15 cellular contexts compared by ENCODE assay signal in the genomic region with DNA sequence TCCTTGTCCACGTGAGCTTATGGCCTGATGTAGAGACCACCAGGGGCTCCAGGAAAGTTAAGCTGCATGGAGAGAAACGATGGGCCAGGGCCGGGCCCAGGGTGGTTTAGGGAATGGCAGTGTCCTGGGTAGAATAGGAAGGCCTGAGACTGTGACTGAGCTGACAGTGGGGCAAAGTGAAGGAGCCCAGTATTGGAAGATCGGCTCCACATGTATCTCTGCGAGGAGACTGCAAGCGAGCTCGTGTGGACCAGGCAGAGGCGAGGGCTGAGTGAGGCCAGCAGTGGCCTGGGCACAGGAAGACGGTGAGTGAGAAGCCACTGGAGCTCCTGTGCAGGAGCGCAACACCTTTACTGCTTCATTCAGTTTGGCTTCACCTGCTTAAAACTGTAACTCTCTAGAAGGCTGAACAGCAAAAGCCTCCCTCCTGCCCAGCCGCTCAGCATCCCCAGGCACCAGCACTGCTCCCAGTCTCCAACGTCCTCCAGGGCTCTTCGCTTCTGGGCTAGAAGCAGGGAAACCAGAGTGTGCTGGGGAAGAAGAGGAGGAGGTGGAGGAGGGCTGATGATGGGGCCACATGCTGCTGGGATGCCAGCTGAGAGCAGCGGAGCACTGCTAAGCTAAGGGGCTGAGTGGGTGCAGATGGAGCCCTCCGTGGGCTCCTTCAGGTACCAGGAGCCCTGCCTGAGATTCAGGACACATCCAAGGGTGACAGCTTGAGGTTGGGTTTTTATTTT. TPM values are rescaled to one million over a fixed set of nuclear protein-coding genes. Genes with fewer than 3 reads are reported as not detected.
DNase-seq lines count a peak whose midpoint lies in the region; ATAC-seq and TF ChIP-seq lines count a peak whose summit lies in the region.
"Had no signal": no experiment of that assay in that cellular context is flagged by ENCODE, and none has a peak within 500 bp of the region (broad histone marks: within the 10 kb centered on the region; RNA-seq: fewer than 3 reads in every experiment).

No MANE protein-coding gene starts in this region.

- no peak overlapping the region for H3K4me3 Mint-ChIP-seq in CD4-positive, alpha-beta T cell
- H3K4me3 Mint-ChIP-seq in activated naive CD8-positive, alpha-beta T cell treated with anti-CD3 and anti-CD28 coated beads, Interleukin-2, amount 50 U/mL, for 24 hours = no peak overlapping the region
- H3K4me3 Mint-ChIP-seq in naive thymus-derived CD4-positive, alpha-beta T cell = no peak overlapping the region
- H3K4me3 Mint-ChIP-seq: activated naive CD4-positive, alpha-beta T cell treated with anti-CD3 and anti-CD28 coated beads, Interleukin-2, amount 10 ng/mL, durations not matched to agents 7 days and 5 days; T-helper 1 cell treated with Interleukin-12 subunit alpha and Interleukin-12 subunit beta and Interleukin-4 antibody, amounts not matched to agents 30 μg/mL and 1 μg/mL, for 36 hours had no signal

- POLR2A ChIA-PET in CD4-positive, alpha-beta T cell (lab: Charles Lee) = no interaction called here
- POLR2A ChIA-PET in naive thymus-derived CD4-positive, alpha-beta T cell (lab: Charles Lee) = no interaction called here

- TF ChIP-seq CTCF in CD4-positive, alpha-beta T cell (IDR thresholded peaks at IDR 0.05) = no peak
- TF ChIP-seq CTCF in GM20000 (IDR thresholded peaks at IDR 0.05; ENCODE audit: extremely low read depth, missing control alignments) (no peak), gastrocnemius medialis (IDR thresholded peaks at IDR 0.05 in 4 of 5, conservative IDR thresholded peaks at IDR 0.05 in 1 of 5) (no peak)

- H3K9me3 ChIP-seq in CD4-positive, alpha-beta T cell (ENCODE audit: control insufficient read depth, low read length) = no peaks in the 10 kb centered on the region
- no peaks in the 10 kb centered on the region for H3K9me3 ChIP-seq in naive thymus-derived CD4-positive, alpha-beta T cell (ENCODE audit: control insufficient read depth in 2 of 3, low read length in 3 of 3)
- no peaks in the 10 kb centered on the region for H3K9me3 ChIP-seq in gastrocnemius medialis

- CTCF ChIA-PET in CD4-positive, alpha-beta T cell (lab: Charles Lee) = no interaction called here
- CTCF ChIA-PET in naive thymus-derived CD4-positive, alpha-beta T cell (lab: Charles Lee) = no interaction called here

- in situ Hi-C loops in ACHN (cut with HindIII; ENCODE audit: low pct_ligation_motif_present, low pct_unique_long_range_greater_than_20kb, low sequenced_read_pairs) = no loop called here
- in situ Hi-C loops in gastrocnemius medialis (cut with MboI; ENCODE audit: low sequenced_read_pairs in 4 of 4) = no loop called here

- no peaks in the 10 kb centered on the region for H3K27me3 Mint-ChIP-seq in CD4-positive, alpha-beta T cell
- no peaks in the 10 kb centered on the region for H3K27me3 Mint-ChIP-seq in activated naive CD8-positive, alpha-beta T cell treated with anti-CD3 and anti-CD28 coated beads, Interleukin-2, amount 50 U/mL, for 24 hours
- no peaks in the 10 kb centered on the region for H3K27me3 Mint-ChIP-seq in naive thymus-derived CD4-positive, alpha-beta T cell
- H3K27me3 Mint-ChIP-seq: activated naive CD4-positive, alpha-beta T cell treated with anti-CD3 and anti-CD28 coated beads, Interleukin-2, amount 10 ng/mL, durations not matched to agents 7 days and 5 days had no signal

- no peaks in the 10 kb centered on the region for H3K4me1 Mint-ChIP-seq in CD4-positive, alpha-beta T cell (ENCODE audit: low read depth)
- H3K4me1 Mint-ChIP-seq in activated naive CD8-positive, alpha-beta T cell treated with anti-CD3 and anti-CD28 coated beads, Interleukin-2, amount 50 U/mL, for 24 hours = peaks cover 2% of the 10 kb centered on the region
- H3K4me1 Mint-ChIP-seq in naive thymus-derived CD4-positive, alpha-beta T cell = peaks cover 0 to 4% (median 0%) of the 10 kb centered on the region in 7 donors
- H3K4me1 Mint-ChIP-seq: activated naive CD4-positive, alpha-beta T cell treated with anti-CD3 and anti-CD28 coated beads, Interleukin-2, amount 10 ng/mL, durations not matched to agents 7 days and 5 days had no signal

- H3K27me3 ChIP-seq in CD4-positive, alpha-beta T cell (ENCODE audit: control insufficient read depth, insufficient read depth, low read length) = no peaks in the 10 kb centered on the region
- no peaks in the 10 kb centered on the region for H3K27me3 ChIP-seq in naive thymus-derived CD4-positive, alpha-beta T cell (ENCODE audit: control insufficient read depth in 2 of 2, insufficient read depth in 2 of 2, low read length in 2 of 2)
- no peaks in the 10 kb centered on the region for H3K27me3 ChIP-seq in gastrocnemius medialis

- H3K27ac Mint-ChIP-seq in CD4-positive, alpha-beta T cell = peak overlapping the region; percentile 18
- peak overlapping the region; percentile 35 for H3K27ac Mint-ChIP-seq in activated naive CD8-positive, alpha-beta T cell treated with anti-CD3 and anti-CD28 coated beads, Interleukin-2, amount 50 U/mL, for 24 hours
- H3K27ac Mint-ChIP-seq in naive thymus-derived CD4-positive, alpha-beta T cell = peak overlapping the region in 5 of 9 donors; percentile 9 to 80 (median 38)
- H3K27ac Mint-ChIP-seq: T-helper 1 cell treated with Interleukin-12 subunit alpha and Interleukin-12 subunit beta and Interleukin-4 antibody, amounts not matched to agents 30 μg/mL and 1 μg/mL, for 36 hours had no signal

- intact Hi-C loops in CD4-positive, alpha-beta T cell (cut with DNase I, micrococcal nuclease) = no loop called here
- intact Hi-C loops in naive thymus-derived CD4-positive, alpha-beta T cell (cut with micrococcal nuclease) = no loop called here
- intact Hi-C loops in gastrocnemius medialis (cut with DNase I; ENCODE audit: low total_unique reads) = no loop called here

- H3K9me3 Mint-ChIP-seq in CD4-positive, alpha-beta T cell = no peaks in the 10 kb centered on the region
- no peaks in the 10 kb centered on the region for H3K9me3 Mint-ChIP-seq in activated naive CD8-positive, alpha-beta T cell treated with anti-CD3 and anti-CD28 coated beads, Interleukin-2, amount 50 U/mL, for 24 hours
- no peaks in the 10 kb centered on the region for H3K9me3 Mint-ChIP-seq in naive thymus-derived CD4-positive, alpha-beta T cell
- H3K9me3 Mint-ChIP-seq: activated naive CD4-positive, alpha-beta T cell treated with anti-CD3 and anti-CD28 coated beads, Interleukin-2, amount 10 ng/mL, durations not matched to agents 7 days and 5 days; T-helper 1 cell treated with Interleukin-12 subunit alpha and Interleukin-12 subunit beta and Interleukin-4 antibody, amounts not matched to agents 30 μg/mL and 1 μg/mL, for 36 hours had no signal

- TF ChIP-seq POLR2A in gastrocnemius medialis (IDR thresholded peaks at IDR 0.05) = no peak

- no peaks in the 10 kb centered on the region for H3K4me1 ChIP-seq in naive thymus-derived CD4-positive, alpha-beta T cell (ENCODE audit: control insufficient read depth in 2 of 2, insufficient read depth in 2 of 2, low read length in 2 of 2)
- no peaks in the 10 kb centered on the region for H3K4me1 ChIP-seq in gastrocnemius medialis

- DNase-seq in CD4-positive, alpha-beta T cell = no peak
- DNase-seq in GM20000 (ENCODE audit: low spot score) = peak; percentile 9
- DNase-seq in activated naive CD8-positive, alpha-beta T cell treated with anti-CD3 and anti-CD28 coated beads, Interleukin-2, amount 50 U/mL, for 24 hours = no peak
- no peak for DNase-seq in naive thymus-derived CD4-positive, alpha-beta T cell
- DNase-seq in ACHN = no peak
- DNase-seq in gastrocnemius medialis = no peak
- DNase-seq: activated CD8-positive, alpha-beta memory T cell treated with anti-CD3 and anti-CD28 coated beads, Interleukin-2, amount 50 U/mL, for 4 hours; activated naive CD4-positive, alpha-beta T cell treated with anti-CD3 and anti-CD28 coated beads, Interleukin-2, amount 10 ng/mL, durations not matched to agents 7 days and 5 days; AML-193; DMS79 treated with DMSO at 0.1 percent for 48 hours; NCI-H146; NCI-H226; stimulated activated CD4-positive, alpha-beta T cell treated with anti-CD3 and anti-CD28 coated beads, Interleukin-2, amount 100 ng/mL, for 48 hours had no signal

- ATAC-seq in CD4-positive, alpha-beta T cell (ENCODE audit: poor library complexity) = peak; percentile 19
- ATAC-seq in activated naive CD8-positive, alpha-beta T cell treated with anti-CD3 and anti-CD28 coated beads, Interleukin-2, amount 50 U/mL, for 24 hours = no peak
- ATAC-seq in naive thymus-derived CD4-positive, alpha-beta T cell = no peak
- ATAC-seq in gastrocnemius medialis (no peak), GM19455 (IDR thresholded peaks at IDR 0.05; ENCODE audit: unreplicated experiment) (no peak)

- H3K27ac ChIP-seq in CD4-positive, alpha-beta T cell (ENCODE audit: low read depth, low read length) = no peak overlapping the region
- no peak overlapping the region for H3K27ac ChIP-seq in naive thymus-derived CD4-positive, alpha-beta T cell (ENCODE audit: low read depth, low read length)
- no peak overlapping the region for H3K27ac ChIP-seq in gastrocnemius medialis

- peaks cover 20% of the 10 kb centered on the region for H3K36me3 Mint-ChIP-seq in CD4-positive, alpha-beta T cell (ENCODE audit: low read depth)
- H3K36me3 Mint-ChIP-seq in activated naive CD8-positive, alpha-beta T cell treated with anti-CD3 and anti-CD28 coated beads, Interleukin-2, amount 50 U/mL, for 24 hours (ENCODE audit: low read depth) = peaks cover 3% of the 10 kb centered on the region
- H3K36me3 Mint-ChIP-seq in naive thymus-derived CD4-positive, alpha-beta T cell = peaks cover 0 to 4% (median 0%) of the 10 kb centered on the region in 5 donors

- no peak overlapping the region for H3K4me3 ChIP-seq in naive thymus-derived CD4-positive, alpha-beta T cell (ENCODE audit: low read length)
- H3K4me3 ChIP-seq in gastrocnemius medialis = no peak overlapping the region

- H3K36me3 ChIP-seq in naive thymus-derived CD4-positive, alpha-beta T cell (ENCODE audit: control insufficient read depth in 2 of 3, insufficient read depth in 3 of 3, low read length in 3 of 3) = peaks cover 0 to 60% (median 13%) of the 10 kb centered on the region in 3 experiments
- H3K36me3 ChIP-seq in gastrocnemius medialis = no peaks in the 10 kb centered on the region

RNA-seq across cellular contexts. Expression of a gene that starts 13.5 kb away (rescaled TPM):
- total RNA-seq in CD4-positive, alpha-beta T cell = 100 to 1,000 TPM; 202 to 207 TPM
- 100 to 1,000 TPM; 164 to 381 (median 194) TPM for total RNA-seq in naive thymus-derived CD4-positive, alpha-beta T cell
- polyA plus RNA-seq in naive thymus-derived CD4-positive, alpha-beta T cell = 10 to 100 TPM; 27.3 to 39.0 TPM
- total RNA-seq in gastrocnemius medialis = 10 to 100 TPM; 13.4 to 24.5 (median 14.1) TPM

RNA-seq across cellular contexts. Expression of a gene that starts 21.8 kb away (rescaled TPM):
- 10 to 100 TPM; 70.5 to 72.5 TPM for total RNA-seq in CD4-positive, alpha-beta T cell
- total RNA-seq in naive thymus-derived CD4-positive, alpha-beta T cell = 100 to 1,000 TPM in 1 of 5 experiments, 10 to 100 TPM in 4; 67.1 to 126 (median 80.1) TPM
- polyA plus RNA-seq in naive thymus-derived CD4-positive, alpha-beta T cell = 100 to 1,000 TPM; 172 to 197 TPM
- 100 to 1,000 TPM; 242 to 432 (median 307) TPM for total RNA-seq in gastrocnemius medialis

RNA-seq across cellular contexts. Expression of a gene that starts 42.2 kb away (rescaled TPM):
- under 1 TPM; 0.34 to 0.44 TPM for total RNA-seq in CD4-positive, alpha-beta T cell
- 10 to 100 TPM in 1 of 5 experiments, 1 to 10 TPM in 1, under 1 TPM in 2, not detected in 1; 0.57 to 29.5 (median 1.9) TPM for total RNA-seq in naive thymus-derived CD4-positive, alpha-beta T cell
- polyA plus RNA-seq in naive thymus-derived CD4-positive, alpha-beta T cell = under 1 TPM in 1 of 2 donors, not detected in 1; 0.05 TPM
- total RNA-seq in gastrocnemius medialis = 1 to 10 TPM; 2.2 to 5.1 (median 3.6) TPM

RNA-seq across cellular contexts. Expression of a gene that starts 48.4 kb away (rescaled TPM):
- 10 to 100 TPM; 21.3 to 22.0 TPM for total RNA-seq in CD4-positive, alpha-beta T cell
- 10 to 100 TPM; 10.1 to 76.3 (median 21.1) TPM for total RNA-seq in naive thymus-derived CD4-positive, alpha-beta T cell
- 10 to 100 TPM in 1 of 2 donors, 1 to 10 TPM in 1; 4.3 to 12.7 TPM for polyA plus RNA-seq in naive thymus-derived CD4-positive, alpha-beta T cell
- total RNA-seq in gastrocnemius medialis = 1 to 10 TPM; 5.4 to 8.8 (median 6.4) TPM

Comparison
In these comparisons a context has a peak if more than half of its experiments do, and no peak if none do; other contexts are left out.
1. RNA of a gene that starts 13.5 kb away (total RNA-seq): 202 to 207 TPM in CD4-positive, alpha-beta T cell and 164 to 381 TPM in naive thymus-derived CD4-positive, alpha-beta T cell; 13.4 to 24.5 TPM in gastrocnemius medialis; every median in the first group is over 4 times any median in the second.
2. Peak in every context shown above with its lines, with median percentiles within 50 percentile points of each other: H3K27ac Mint-ChIP-seq.